In the genomic region with DNA sequence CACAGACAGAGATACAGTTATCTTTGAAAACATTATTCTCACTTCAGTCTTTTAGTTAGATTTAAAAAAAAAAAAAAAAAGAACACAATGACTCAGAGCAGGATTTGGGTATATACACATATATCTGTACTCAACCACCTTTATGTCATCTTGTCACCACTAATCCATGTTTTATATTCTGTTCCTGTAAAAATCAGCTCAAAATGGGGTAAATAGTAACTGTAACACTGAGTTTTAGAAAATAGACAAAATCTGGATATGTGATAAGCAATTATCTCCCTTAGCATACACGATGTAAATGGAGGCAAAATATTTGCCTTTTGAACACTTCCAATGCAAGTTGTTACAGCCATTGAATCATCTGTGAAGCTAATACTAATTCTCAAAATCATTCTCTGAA, we compare ENCODE assay signal across 35 cellular contexts.
"Had no signal": no experiment of that assay in that cellular context is flagged by ENCODE, and none has a peak within 500 bp of the region (broad histone marks: within the 10 kb centered on the region; RNA-seq: fewer than 3 reads in every experiment).

No MANE protein-coding gene starts in this region.

- H3K36me3 ChIP-seq: MG63 had no signal

- H3K9me3 ChIP-seq: MG63 had no signal

- H3K4me3 ChIP-seq: MG63 had no signal

- H3K27me3 ChIP-seq: MG63 had no signal

- DNase-seq: Karpas-422, Kasumi-1, MG63, MM.1S, MV-4-11, NCI-H1048, NCI-H1092, NCI-H1092 treated with DMSO at 0.1 percent for 48 hours, NCI-H1105, NCI-H1105 treated with DMSO at 0.1 percent for 48 hours, NCI-H1417, NCI-H1417 treated with DMSO at 0.1 percent for 48 hours, NCI-H1436, NCI-H1436 treated with DMSO at 0.1 percent for 48 hours, NCI-H146, NCI-H1694, NCI-H1694 treated with DMSO at 0.1 percent for 48 hours, NCI-H187, NCI-H187 treated with DMSO at 0.1 percent for 48 hours, NCI-H1930, NCI-H2029, NCI-H2029 treated with DMSO at 0.1 percent for 48 hours, NCI-H2081, NCI-H2081 treated with DMSO at 0.1 percent for 48 hours, NCI-H2107, NCI-H2171, NCI-H2171 treated with DMSO at 0.1 percent for 48 hours, NCI-H2227 treated with DMSO at 0.1 percent for 48 hours, NCI-H226, NCI-H345, NCI-H446, NCI-H446 treated with DMSO at 0.1 percent for 48 hours, NCI-H510A, NCI-H510A treated with DMSO at 0.1 percent for 48 hours, NCI-H524 had no signal
